Comparison of ENCODE assay signal across 13 cellular contexts in the genomic region with DNA sequence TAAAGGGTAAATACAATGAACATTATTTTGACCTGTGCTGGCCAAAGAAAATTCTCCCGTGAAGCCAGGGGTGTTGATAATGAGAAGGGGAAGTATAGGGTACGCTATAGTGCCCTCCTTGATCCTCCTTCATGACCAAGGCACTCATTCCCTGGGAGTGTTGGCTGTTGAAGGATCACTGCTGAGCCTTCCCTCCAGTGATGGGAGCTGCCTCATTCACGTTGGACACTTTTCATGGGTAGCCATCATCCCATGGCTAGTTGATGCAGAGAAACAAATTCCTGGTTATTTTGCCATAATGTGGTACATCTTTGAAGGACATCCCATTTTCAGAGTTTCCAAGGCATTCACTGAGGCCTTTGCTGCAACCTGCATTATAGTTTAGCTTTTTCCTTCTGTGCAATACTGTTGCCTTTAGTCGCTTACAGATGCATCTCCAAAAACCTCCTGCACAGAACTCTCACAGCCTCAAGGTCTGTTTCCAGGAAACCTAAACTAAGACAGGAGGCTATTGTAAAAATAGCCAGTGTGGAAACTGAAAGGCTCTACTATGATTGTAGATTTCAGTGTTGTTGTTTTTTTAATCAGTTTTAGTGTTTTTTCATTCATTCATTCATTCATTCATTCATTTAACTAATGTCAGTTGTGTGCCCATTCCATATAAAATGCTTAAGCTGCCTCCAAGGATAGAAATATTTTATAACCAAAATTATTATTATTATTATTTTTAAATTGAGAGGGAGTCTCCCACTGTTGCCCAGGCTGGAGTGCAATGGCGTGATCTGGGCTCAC. TPM values are rescaled to one million over a fixed set of nuclear protein-coding genes. Genes with fewer than 3 reads are reported as not detected.
DNase-seq lines count a peak whose midpoint lies in the region; ATAC-seq and FAIRE-seq lines count a peak whose summit lies in the region.
"Had no signal": no experiment of that assay in that cellular context is flagged by ENCODE, and none has a peak within 500 bp of the region (broad histone marks: within the 10 kb centered on the region; RNA-seq: fewer than 3 reads in every experiment).

No MANE protein-coding gene starts in this region.

- H3K27ac Mint-ChIP-seq in stimulated activated naive CD8-positive, alpha-beta T cell treated with anti-CD3 and anti-CD28 coated beads, Interleukin-15, Interleukin-2, amounts not matched to agents 100 ng/mL and 50 ng/mL, for 24 hours = peak overlapping the region; percentile 98
- peak overlapping the region; percentile 98 for H3K27ac Mint-ChIP-seq in activated T-helper 17 cell treated with anti-CD3 and anti-CD28 coated beads, Interleukin-2, amount 50 U/mL, for 72 hours
- H3K27ac Mint-ChIP-seq: type B pancreatic cell had no signal

- H3K4me2 ChIP-seq in mesenchymal stem cell (ENCODE audit: low read length, poor library complexity, severe bottlenecking) = no peak overlapping the region

- peaks cover 85% of the 10 kb centered on the region for H3K36me3 Mint-ChIP-seq in stimulated activated naive CD8-positive, alpha-beta T cell treated with anti-CD3 and anti-CD28 coated beads, Interleukin-15, Interleukin-2, amounts not matched to agents 100 ng/mL and 50 ng/mL, for 24 hours (ENCODE audit: low read depth)
- H3K36me3 Mint-ChIP-seq in activated T-helper 17 cell treated with anti-CD3 and anti-CD28 coated beads, Interleukin-2, amount 50 U/mL, for 72 hours (ENCODE audit: low read depth) = peaks cover 97% of the 10 kb centered on the region

- H2BK120ac ChIP-seq in mesenchymal stem cell (ENCODE audit: low read depth, low read length) = no peak overlapping the region

- H3K36me3 ChIP-seq in mesenchymal stem cell (ENCODE audit: control insufficient read depth in 1 of 2, insufficient read depth in 2 of 2, low read depth in 1 of 2, low read length in 2 of 2) = peaks cover 20 to 97% of the 10 kb centered on the region in 2 experiments

- H3K4me1 ChIP-seq in mesenchymal stem cell (ENCODE audit: control insufficient read depth, insufficient read depth, low read depth, low read length) = peaks cover 3% of the 10 kb centered on the region
- H3K4me1 ChIP-seq: parathyroid adenoma had no signal

- no peak overlapping the region for H3K4me3 ChIP-seq in mesenchymal stem cell (ENCODE audit: insufficient read depth in 1 of 2, low read depth in 1 of 2, low read length in 2 of 2)
- H3K4me3 ChIP-seq: dorsolateral prefrontal cortex, SJCRH30 had no signal

- no peak overlapping the region for H2BK12ac ChIP-seq in mesenchymal stem cell (ENCODE audit: low read length in 2 of 2)

- no peak overlapping the region for H2AK5ac ChIP-seq in mesenchymal stem cell (ENCODE audit: low read length, severe bottlenecking)

- 89% methylated on average over 5 of the region's 5 CpGs for WGBS in mesenchymal stem cell

- no peak for ATAC-seq in stimulated activated naive CD8-positive, alpha-beta T cell treated with anti-CD3 and anti-CD28 coated beads, Interleukin-15, Interleukin-2, amounts not matched to agents 100 U/mL and 50 U/mL, for 24 hours
- ATAC-seq in activated T-helper 17 cell treated with anti-CD3 and anti-CD28 coated beads, Interleukin-2, amount 50 U/mL, for 72 hours (replicated peaks) = no peak
- no peak for ATAC-seq in GM19324 (IDR thresholded peaks at IDR 0.05; ENCODE audit: low FRiP score, unreplicated experiment)

- peak overlapping the region; percentile 72 for H3K4me3 Mint-ChIP-seq in stimulated activated naive CD8-positive, alpha-beta T cell treated with anti-CD3 and anti-CD28 coated beads, Interleukin-15, Interleukin-2, amounts not matched to agents 100 ng/mL and 50 ng/mL, for 24 hours
- H3K4me3 Mint-ChIP-seq in activated T-helper 17 cell treated with anti-CD3 and anti-CD28 coated beads, Interleukin-2, amount 50 U/mL, for 72 hours = peak overlapping the region; percentile 84
- H3K4me3 Mint-ChIP-seq: type B pancreatic cell had no signal

- no peak overlapping the region for H3K27ac ChIP-seq in mesenchymal stem cell (ENCODE audit: low read length, poor library complexity, severe bottlenecking)
- H3K27ac ChIP-seq: parathyroid adenoma had no signal

- no peak overlapping the region for H2BK15ac ChIP-seq in mesenchymal stem cell (ENCODE audit: low read depth, poor library complexity, severe bottlenecking)

- no peaks in the 10 kb centered on the region for H3K27me3 ChIP-seq in mesenchymal stem cell (ENCODE audit: control insufficient read depth in 1 of 2, insufficient read depth in 1 of 2, low read length in 2 of 2)
- H3K27me3 ChIP-seq: dorsolateral prefrontal cortex, SJCRH30 had no signal

- no peak overlapping the region for H3K23ac ChIP-seq in mesenchymal stem cell (ENCODE audit: low read length in 2 of 2)

- no peak overlapping the region for H3K9ac ChIP-seq in mesenchymal stem cell (ENCODE audit: low read length)
- H3K9ac ChIP-seq: parathyroid adenoma had no signal

- no peak overlapping the region for H3K14ac ChIP-seq in mesenchymal stem cell (ENCODE audit: low read length in 2 of 2)

- peak overlapping the region; percentile 0 to 69 for H3K4ac ChIP-seq in mesenchymal stem cell (ENCODE audit: low read depth in 1 of 2, low read length in 2 of 2)

- H3K4me1 Mint-ChIP-seq in stimulated activated naive CD8-positive, alpha-beta T cell treated with anti-CD3 and anti-CD28 coated beads, Interleukin-15, Interleukin-2, amounts not matched to agents 100 ng/mL and 50 ng/mL, for 24 hours (ENCODE audit: low read depth) = peaks cover 100% of the 10 kb centered on the region
- H3K4me1 Mint-ChIP-seq in activated T-helper 17 cell treated with anti-CD3 and anti-CD28 coated beads, Interleukin-2, amount 50 U/mL, for 72 hours = peaks cover 59% of the 10 kb centered on the region

- no peak overlapping the region for H2AFZ ChIP-seq in mesenchymal stem cell (ENCODE audit: low read depth, low read length)
- H2AFZ ChIP-seq: parathyroid adenoma had no signal

- H3K9me3 ChIP-seq in mesenchymal stem cell (ENCODE audit: control insufficient read depth, low read length) = no peaks in the 10 kb centered on the region
- H3K9me3 ChIP-seq: SJCRH30 had no signal

- peak overlapping the region; percentile 74 for H4K91ac ChIP-seq in mesenchymal stem cell (ENCODE audit: low read length)

- DNase-seq in stimulated activated naive CD8-positive, alpha-beta T cell treated with anti-CD3 and anti-CD28 coated beads, Interleukin-15, Interleukin-2, amounts not matched to agents 100 U/mL and 50 U/mL, for 24 hours = no peak
- DNase-seq in mesenchymal stem cell (no peak), NCI-H774 (lab: John Stamatoyannopoulos, UW) (no peak), urothelium cell line (ENCODE audit: low spot score) (no peak), glomerular visceral epithelial cell (ENCODE audit: extremely low spot score) (no peak)
- DNase-seq: activated T-cell treated with anti-CD3 and anti-CD28 coated beads for 4 hours, dorsolateral prefrontal cortex, SJCRH30 had no signal

- no peak overlapping the region for H2BK5ac ChIP-seq in mesenchymal stem cell (ENCODE audit: low read depth, low read length, poor library complexity, severe bottlenecking)

- H4K8ac ChIP-seq in mesenchymal stem cell (ENCODE audit: low read length) = no peak overlapping the region

- no peaks in the 10 kb centered on the region for H3K9me3 Mint-ChIP-seq in stimulated activated naive CD8-positive, alpha-beta T cell treated with anti-CD3 and anti-CD28 coated beads, Interleukin-15, Interleukin-2, amounts not matched to agents 100 ng/mL and 50 ng/mL, for 24 hours
- H3K9me3 Mint-ChIP-seq in activated T-helper 17 cell treated with anti-CD3 and anti-CD28 coated beads, Interleukin-2, amount 50 U/mL, for 72 hours = no peaks in the 10 kb centered on the region

- H3K27me3 Mint-ChIP-seq in stimulated activated naive CD8-positive, alpha-beta T cell treated with anti-CD3 and anti-CD28 coated beads, Interleukin-15, Interleukin-2, amounts not matched to agents 100 ng/mL and 50 ng/mL, for 24 hours = no peaks in the 10 kb centered on the region
- no peaks in the 10 kb centered on the region for H3K27me3 Mint-ChIP-seq in activated T-helper 17 cell treated with anti-CD3 and anti-CD28 coated beads, Interleukin-2, amount 50 U/mL, for 72 hours
- H3K27me3 Mint-ChIP-seq: type B pancreatic cell had no signal

- peak overlapping the region; percentile 13 to 90 for H3K18ac ChIP-seq in mesenchymal stem cell (ENCODE audit: low read depth in 1 of 2, low read length in 2 of 2)

- FAIRE-seq in urothelium cell line (lab: Jason Lieb, UNC) = no peak

- peaks cover 28% of the 10 kb centered on the region for H3K79me1 ChIP-seq in mesenchymal stem cell (replicated peaks; ENCODE audit: low read length, poor library complexity, severe bottlenecking)

RNA-seq across cellular contexts. Expression of a gene that starts 40.8 kb away (rescaled TPM):
- 10 to 100 TPM; 51.2 to 63.2 TPM for total RNA-seq in activated T-helper 17 cell treated with anti-CD3 and anti-CD28 coated beads, Interleukin-2, amount 50 U/mL, for 72 hours
- polyA plus RNA-seq in mesenchymal stem cell (2013, experiment 1 of 2) = 195 TPM
- 202 TPM for polyA plus RNA-seq in mesenchymal stem cell (2013, experiment 2 of 2)
